30 cellular contexts compared by ENCODE assay signal in genomic region chr16:761580-761979, GRCh38. TPM values are rescaled to one million over a fixed set of nuclear protein-coding genes. Genes with fewer than 3 reads are reported as not detected.
"Had no signal": no experiment of that assay in that cellular context is flagged by ENCODE, and none has a peak within 500 bp of the region (broad histone marks: within the 10 kb centered on the region; RNA-seq: fewer than 3 reads in every experiment).

No MANE protein-coding gene starts in this region.

- H3K36me3 ChIP-seq: neutrophil, thoracic aorta, WERI-Rb-1 had no signal

- H3K4me3 ChIP-seq: lung, thoracic aorta had no signal

- H3K4me1 Mint-ChIP-seq: activated naive CD8-positive, alpha-beta T cell treated with anti-CD3 and anti-CD28 coated beads, Interleukin-2, amount 50 U/mL, for 24 hours; immature natural killer cell; stimulated activated effector memory CD8-positive, alpha-beta T cell treated with anti-CD3 and anti-CD28 coated beads, Interleukin-12 subunit alpha, Interleukin-12 subunit beta, amount 100 ng/mL, for 72 hours had no signal

- H3K27ac Mint-ChIP-seq: activated naive CD8-positive, alpha-beta T cell treated with anti-CD3 and anti-CD28 coated beads, Interleukin-2, amount 50 U/mL, for 24 hours; effector memory CD8-positive, alpha-beta T cell; immature natural killer cell; stimulated activated effector memory CD8-positive, alpha-beta T cell treated with anti-CD3 and anti-CD28 coated beads, Interleukin-12 subunit alpha, Interleukin-12 subunit beta, amount 100 ng/mL, for 72 hours; stimulated activated naive CD8-positive, alpha-beta T cell treated with anti-CD3 and anti-CD28 coated beads, Interleukin-15, Interleukin-2, amounts not matched to agents 100 ng/mL and 50 ng/mL, for 24 hours had no signal

- ATAC-seq: activated CD4-positive, CD25-positive, alpha-beta regulatory T cell treated with anti-CD3 and anti-CD28 coated beads, Interleukin-2, amount 50 U/mL, for 24 hours; activated naive CD8-positive, alpha-beta T cell treated with anti-CD3 and anti-CD28 coated beads, Interleukin-2, amount 50 U/mL, for 24 hours; effector memory CD8-positive, alpha-beta T cell; sciatic nerve; stimulated activated effector memory CD8-positive, alpha-beta T cell treated with anti-CD3 and anti-CD28 coated beads, Interleukin-12 subunit alpha, Interleukin-12 subunit beta, amount 100 ng/mL, for 72 hours had no signal

- FAIRE-seq: small intestine, TTC549 had no signal

- H3K27ac ChIP-seq: neutrophil, thoracic aorta, WERI-Rb-1 had no signal

- DNase-seq: activated CD4-positive, alpha-beta T cell treated with anti-CD3 and anti-CD28 coated beads for 48 hours; activated CD4-positive, alpha-beta T cell treated with anti-CD3 and anti-CD28 coated beads, Interleukin-2, amount 50 U/mL, for 48 hours; activated CD8-positive, alpha-beta memory T cell treated with anti-CD3 and anti-CD28 coated beads for 24 hours; activated CD8-positive, alpha-beta memory T cell treated with anti-CD3 and anti-CD28 coated beads, Interleukin-2, amount 50 U/mL, for 4 hours; activated gamma-delta T cell treated with Interleukin-2 at 50 U/mL for 16 hours; activated naive CD4-positive, alpha-beta T cell treated with anti-CD3 and anti-CD28 coated beads, Interleukin-2, amount 50 U/mL, for 16 hours; activated naive CD8-positive, alpha-beta T cell treated with anti-CD3 and anti-CD28 coated beads, Interleukin-2, amount 50 U/mL, for 24 hours; activated T-cell treated with anti-CD3 and anti-CD28 coated beads, Interleukin-2, amount 50 U/mL, for 1 hour; amygdala; caudate nucleus; cortex of kidney; effector memory CD8-positive, alpha-beta T cell; erythroblast; head of caudate nucleus; immature natural killer cell; stimulated activated CD4-positive, alpha-beta T cell treated with anti-CD3 and anti-CD28 coated beads, Interleukin-4, amount 100 ng/mL, for 24 hours; trophoblast cell had no signal

- H3K9me3 ChIP-seq: neutrophil, thoracic aorta had no signal

- H3K36me3 Mint-ChIP-seq: immature natural killer cell; stimulated activated effector memory CD8-positive, alpha-beta T cell treated with anti-CD3 and anti-CD28 coated beads, Interleukin-12 subunit alpha, Interleukin-12 subunit beta, amount 100 ng/mL, for 72 hours had no signal

- H3K4me3 Mint-ChIP-seq: activated naive CD8-positive, alpha-beta T cell treated with anti-CD3 and anti-CD28 coated beads, Interleukin-2, amount 50 U/mL, for 24 hours; effector memory CD8-positive, alpha-beta T cell; immature natural killer cell; stimulated activated effector memory CD8-positive, alpha-beta T cell treated with anti-CD3 and anti-CD28 coated beads, Interleukin-12 subunit alpha, Interleukin-12 subunit beta, amount 100 ng/mL, for 72 hours; stimulated activated naive CD8-positive, alpha-beta T cell treated with anti-CD3 and anti-CD28 coated beads, Interleukin-15, Interleukin-2, amounts not matched to agents 100 ng/mL and 50 ng/mL, for 24 hours had no signal

- H3K27me3 ChIP-seq: neutrophil had no signal

- H3K9me3 Mint-ChIP-seq: activated naive CD8-positive, alpha-beta T cell treated with anti-CD3 and anti-CD28 coated beads, Interleukin-2, amount 50 U/mL, for 24 hours; effector memory CD8-positive, alpha-beta T cell; immature natural killer cell; stimulated activated effector memory CD8-positive, alpha-beta T cell treated with anti-CD3 and anti-CD28 coated beads, Interleukin-12 subunit alpha, Interleukin-12 subunit beta, amount 100 ng/mL, for 72 hours; stimulated activated naive CD8-positive, alpha-beta T cell treated with anti-CD3 and anti-CD28 coated beads, Interleukin-15, Interleukin-2, amounts not matched to agents 100 ng/mL and 50 ng/mL, for 24 hours had no signal

RNA-seq across cellular contexts. Expression of gene MSLN, which starts 1.0 kb away (rescaled TPM):
- total RNA-seq: chondrocyte; mesenteric fat pad; T-helper 1 cell treated with Interleukin-12 subunit alpha and Interleukin-12 subunit beta and Interleukin-4 antibody, amounts not matched to agents 30 ng/mL and 1 ng/mL, for 36 hours had no signal
- polyA plus RNA-seq: immature natural killer cell had no signal
